ENCODE assay signal across 8 cellular contexts in genomic region chr20:36773123-36773547, GRCh38. TPM values are rescaled to one million over a fixed set of nuclear protein-coding genes. Genes with fewer than 3 reads are reported as not detected.
A peak's percentile ranks its signal among the peaks of the same experiment; 100 is the strongest.
DNase-seq lines count a peak whose midpoint lies in the region; ATAC-seq and TF ChIP-seq lines count a peak whose summit lies in the region.

No MANE protein-coding gene starts in this region.

- ATAC-seq in psoas muscle (no peak), GM21381 (IDR thresholded peaks at IDR 0.05; ENCODE audit: unreplicated experiment) (no peak), HG03025 (IDR thresholded peaks at IDR 0.05; ENCODE audit: low FRiP score, unreplicated experiment) (no peak)

- intact Hi-C loops in esophagus muscularis mucosa (cut with DNase I) = loop anchor here (10.0 kb wide), 1 partner anchor 92 kb away; a partner anchor contains a TSS
- intact Hi-C loops in psoas muscle (cut with DNase I) = no loop called here

- no peak for TF ChIP-seq EP300 in esophagus muscularis mucosa (IDR thresholded peaks at IDR 0.05)

- H3K4me3 ChIP-seq in esophagus muscularis mucosa (peak overlapping the region; percentile 72 to 81 (median 76)), psoas muscle (peak overlapping the region; percentile 80)

- H3K27ac ChIP-seq in RWPE1 (peak overlapping the region; percentile 89), esophagus muscularis mucosa (replicated peaks in 1 of 4) (peak overlapping the region; percentile 91 to 96 (median 94)), psoas muscle (peak overlapping the region; percentile 90)

- no peaks in the 10 kb centered on the region for H3K27me3 ChIP-seq in esophagus muscularis mucosa
- H3K27me3 ChIP-seq in psoas muscle (ENCODE audit: insufficient read depth in 3 of 3, low read length in 2 of 3) = no peaks in the 10 kb centered on the region

- peak; percentile 7 for DNase-seq in stimulated activated CD4-positive, alpha-beta T cell treated with anti-CD3 and anti-CD28 coated beads, Interleukin-4, amount 100 ng/mL, for 24 hours
- DNase-seq in stimulated activated CD4-positive, alpha-beta T cell treated with anti-CD3 and anti-CD28 coated beads, Interleukin-2, amount 100 ng/mL, for 48 hours = no peak
- DNase-seq in RWPE1 (ENCODE audit: low spot score) (no peak), esophagus muscularis mucosa (ENCODE audit: extremely low spot score) (no peak), psoas muscle (no peak), T1000 (lab: John Stamatoyannopoulos, UW) (no peak)

- H3K36me3 ChIP-seq in esophagus muscularis mucosa (peaks cover 0 to 7% (median 0%) of the 10 kb centered on the region in 4 donors), psoas muscle (ENCODE audit: insufficient read depth in 1 of 2, low read depth in 1 of 2) (peaks cover 0 to 13% of the 10 kb centered on the region in 2 donors)

- H3K9me3 ChIP-seq in esophagus muscularis mucosa (no peaks in the 10 kb centered on the region), psoas muscle (no peaks in the 10 kb centered on the region)

- TF ChIP-seq CTCF in RWPE1 (conservative IDR thresholded peaks at IDR 0.05; ENCODE audit: low read depth) (no peak), esophagus muscularis mucosa (IDR thresholded peaks at IDR 0.05) (no peak), psoas muscle (IDR thresholded peaks at IDR 0.05) (no peak)

- TF ChIP-seq POLR2A in esophagus muscularis mucosa (IDR thresholded peaks at IDR 0.05; ENCODE audit: low read depth) = no peak

- H3K4me1 ChIP-seq in esophagus muscularis mucosa (peaks cover 18 to 52% (median 42%) of the 10 kb centered on the region in 4 donors), psoas muscle (peaks cover 5% of the 10 kb centered on the region)

- WGBS in esophagus muscularis mucosa = 6% methylated on average over 5 of the region's 19 CpGs
- WGBS in psoas muscle, 3 donors = 1 to 2% (median 2%) methylated on average over 19 of the region's 19 CpGs

- POLR2A ChIA-PET in RWPE1 (lab: Yijun Ruan, JAX; ENCODE audit: low non-redundant PET) = no interaction called here

- CTCF ChIA-PET in RWPE1 (lab: Yijun Ruan, JAX) = interaction anchor here (0.6 to 1.3 kb wide), 10 partner anchors 9 to 190 kb away, joined by 3 to 8 read pairs (median 4); partner anchors contain the start of gene NDRG3

RNA-seq across cellular contexts. Expression of gene DSN1, which starts 0.4 kb away (rescaled TPM):
- total RNA-seq in esophagus muscularis mucosa (1 to 10 TPM; 5.1 to 7.5 (median 6.3) TPM), psoas muscle (1 to 10 TPM; 1.7 to 3.0 (median 2.2) TPM)
- polyA plus RNA-seq in psoas muscle = 1 to 10 TPM; 3.3 to 8.3 (median 4.3) TPM

RNA-seq across cellular contexts. Expression of gene NDRG3, which starts 27.2 kb away (rescaled TPM):
- 10 to 100 TPM; 17.1 to 22.8 (median 22.3) TPM for total RNA-seq in esophagus muscularis mucosa
- 10 to 100 TPM in 2 of 4 donors, 1 to 10 TPM in 2; 4.3 to 17.5 (median 7.8) TPM for total RNA-seq in psoas muscle
- 10 to 100 TPM in 2 of 3 donors, 1 to 10 TPM in 1; 7.8 to 25.1 (median 11.8) TPM for polyA plus RNA-seq in psoas muscle
